In the genomic region with DNA sequence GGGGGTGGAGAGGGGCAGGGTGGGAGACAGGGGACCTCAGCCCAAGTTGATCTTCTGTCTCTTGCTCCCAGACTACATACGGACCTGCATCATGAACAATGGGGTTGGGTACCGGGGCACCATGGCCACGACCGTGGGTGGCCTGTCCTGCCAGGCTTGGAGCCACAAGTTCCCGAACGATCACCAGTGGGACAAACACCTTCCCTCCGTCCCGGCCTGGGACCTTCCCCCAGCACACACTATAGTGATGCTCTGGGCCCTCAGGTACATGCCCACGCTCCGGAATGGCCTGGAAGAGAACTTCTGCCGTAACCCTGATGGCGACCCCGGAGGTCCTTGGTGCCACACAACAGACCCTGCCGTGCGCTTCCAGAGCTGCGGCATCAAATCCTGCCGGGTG, we compare ENCODE assay signal across 4 cellular contexts. TPM values are rescaled to one million over a fixed set of nuclear protein-coding genes. Genes with fewer than 3 reads are reported as not detected.
"Had no signal": no experiment of that assay in that cellular context is flagged by ENCODE, and none has a peak within 500 bp of the region (broad histone marks: within the 10 kb centered on the region; RNA-seq: fewer than 3 reads in every experiment).

No MANE protein-coding gene starts in this region.

RNA-seq across cellular contexts. Expression of a gene that starts 20.0 kb away (rescaled TPM):
- total RNA-seq: M059J had no signal
- polyA plus RNA-seq: adrenal gland, IMR-90, SK-N-SH had no signal
